Comparison of ENCODE assay signal across 8 cellular contexts in genomic region chr18:2846241-2846637, GRCh38. TPM values are rescaled to one million over a fixed set of nuclear protein-coding genes. Genes with fewer than 3 reads are reported as not detected.
DNase-seq lines count a peak whose midpoint lies in the region; ATAC-seq and TF ChIP-seq lines count a peak whose summit lies in the region.

No MANE protein-coding gene starts in this region.

- intact Hi-C loops in activated CD4-positive, alpha-beta memory T cell treated with anti-CD3 and anti-CD28 coated beads for 36 hours (cut with micrococcal nuclease): loop anchor here (2.0 to 5.0 kb wide), 3 partner anchors 37 to 126 kb away; no protein-coding TSS in a partner anchor
- intact Hi-C loops in left cardiac atrium (cut with DNase I) (no loop called here), sigmoid colon (cut with DNase I) (no loop called here)

- TF ChIP-seq POLR2A in sigmoid colon (IDR thresholded peaks at IDR 0.05): no peak

- peaks cover 0 to 21% (median 20%) of the 10 kb centered on the region in 4 donors for H3K4me1 ChIP-seq in sigmoid colon

- H3K27me3 Mint-ChIP-seq in activated CD4-positive, alpha-beta memory T cell treated with anti-CD3 and anti-CD28 coated beads for 36 hours: peaks cover 27% of the 10 kb centered on the region

- POLR2A ChIA-PET in activated CD4-positive, alpha-beta memory T cell treated with anti-CD3 and anti-CD28 coated beads for 36 hours (lab: Charles Lee): interaction anchor here (0.7 kb wide), 1 partner anchor 41 kb away, joined by 3 read pairs; no protein-coding TSS in a partner anchor

- in situ Hi-C loops in ACHN (cut with HindIII; ENCODE audit: low pct_ligation_motif_present, low pct_unique_long_range_greater_than_20kb, low sequenced_read_pairs): no loop called here

- H3K27me3 ChIP-seq in sigmoid colon: peaks cover 14 to 56% (median 23%) of the 10 kb centered on the region in 3 donors

- no peak for TF ChIP-seq EP300 in sigmoid colon (IDR thresholded peaks at IDR 0.05)

- H3K4me3 Mint-ChIP-seq in activated CD4-positive, alpha-beta memory T cell treated with anti-CD3 and anti-CD28 coated beads for 36 hours: peak overlapping the region; percentile 77

- H3K36me3 Mint-ChIP-seq in activated CD4-positive, alpha-beta memory T cell treated with anti-CD3 and anti-CD28 coated beads for 36 hours: peaks cover 2% of the 10 kb centered on the region

- H3K9me3 ChIP-seq in sigmoid colon: no peaks in the 10 kb centered on the region

- H3K27ac ChIP-seq in sigmoid colon: peak overlapping the region; percentile 44 to 74 (median 63)

- WGBS in sigmoid colon, 2 donors: 0 to 1% methylated on average over 16 of the region's 16 CpGs

- ATAC-seq in left cardiac atrium: peak; percentile 1 to 11

- DNase-seq in activated CD8-positive, alpha-beta memory T cell treated with anti-CD3 and anti-CD28 coated beads for 24 hours: peak; percentile 69
- DNase-seq in activated CD8-positive, alpha-beta memory T cell treated with anti-CD3 and anti-CD28 coated beads, Interleukin-2, amount 50 U/mL, for 4 hours: no peak
- DNase-seq in activated CD4-positive, alpha-beta memory T cell treated with anti-CD3 and anti-CD28 coated beads for 36 hours: peak; percentile 39
- DNase-seq in left cardiac atrium (peak; percentile 38), sigmoid colon (peak; percentile 67), COR-L47 (lab: John Stamatoyannopoulos, UW) (no peak), ACHN (no peak)
- no peak for DNase-seq in effector CD4-positive, alpha-beta T cell

- TF ChIP-seq CTCF in sigmoid colon (IDR thresholded peaks at IDR 0.05): no peak

- no peaks in the 10 kb centered on the region for H3K36me3 ChIP-seq in sigmoid colon

- H3K27ac Mint-ChIP-seq in activated CD4-positive, alpha-beta memory T cell treated with anti-CD3 and anti-CD28 coated beads for 36 hours: peak overlapping the region; percentile 11

- CTCF ChIA-PET in activated CD4-positive, alpha-beta memory T cell treated with anti-CD3 and anti-CD28 coated beads for 36 hours (lab: Charles Lee): no interaction called here

- no peaks in the 10 kb centered on the region for H3K9me3 Mint-ChIP-seq in activated CD4-positive, alpha-beta memory T cell treated with anti-CD3 and anti-CD28 coated beads for 36 hours

- H3K4me1 Mint-ChIP-seq in activated CD4-positive, alpha-beta memory T cell treated with anti-CD3 and anti-CD28 coated beads for 36 hours (ENCODE audit: low read depth): peaks cover 27% of the 10 kb centered on the region

- peak overlapping the region; percentile 16 to 52 (median 41) for H3K4me3 ChIP-seq in sigmoid colon

RNA-seq across cellular contexts. Expression of gene EMILIN2, which starts 0.6 kb away (rescaled TPM):
- total RNA-seq in activated CD4-positive, alpha-beta memory T cell treated with anti-CD3 and anti-CD28 coated beads for 36 hours: 10 to 100 TPM; 18.7 to 20.1 TPM
- 10 to 100 TPM; 12.2 to 17.8 TPM for total RNA-seq in left cardiac atrium
- 10 to 100 TPM in 2 of 4 donors, 1 to 10 TPM in 2; 6.1 to 12.0 (median 10.4) TPM for total RNA-seq in sigmoid colon
- polyA plus RNA-seq in sigmoid colon: 10 to 100 TPM in 1 of 3 donors, 1 to 10 TPM in 2; 4.8 to 12.0 (median 9.5) TPM

Comparison
In these comparisons a context has a peak if more than half of its experiments do, and no peak if none do; other contexts are left out.
1. DNase-seq: peak in activated CD8-positive, alpha-beta memory T cell treated with anti-CD3 and anti-CD28 coated beads for 24 hours (single experiment), activated CD4-positive, alpha-beta memory T cell treated with anti-CD3 and anti-CD28 coated beads for 36 hours (single experiment), left cardiac atrium (single experiment) and sigmoid colon (single experiment); none in activated CD8-positive, alpha-beta memory T cell treated with anti-CD3 and anti-CD28 coated beads, Interleukin-2, amount 50 U/mL, for 4 hours (single experiment), COR-L47 (single experiment), effector CD4-positive, alpha-beta T cell (single experiment) and ACHN (single experiment).